21 cellular contexts compared by ENCODE assay signal in the genomic region with DNA sequence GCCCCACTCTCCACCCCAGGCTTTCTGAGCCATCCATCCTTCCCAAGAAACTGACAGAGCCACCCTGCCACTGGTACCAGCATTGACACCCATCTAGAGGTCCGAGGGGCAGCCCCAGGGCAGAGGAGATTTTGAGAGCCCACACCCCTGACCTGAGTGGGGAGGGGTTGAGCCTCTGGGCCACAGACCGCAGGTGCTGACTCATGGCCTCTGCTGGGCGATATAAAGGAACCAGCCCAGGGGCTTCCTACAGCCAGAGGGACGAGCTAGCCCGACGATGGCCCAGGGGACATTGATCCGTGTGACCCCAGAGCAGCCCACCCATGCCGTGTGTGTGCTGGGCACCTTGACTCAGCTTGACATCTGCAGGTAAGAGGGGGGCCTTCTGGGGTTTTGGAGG. TPM values are rescaled to one million over a fixed set of nuclear protein-coding genes. Genes with fewer than 3 reads are reported as not detected.
DNase-seq lines count a peak whose midpoint lies in the region; ATAC-seq, FAIRE-seq and TF ChIP-seq lines count a peak whose summit lies in the region.
"Had no signal": no experiment of that assay in that cellular context is flagged by ENCODE, and none has a peak within 500 bp of the region (broad histone marks: within the 10 kb centered on the region; RNA-seq: fewer than 3 reads in every experiment).

A gene with protein sequence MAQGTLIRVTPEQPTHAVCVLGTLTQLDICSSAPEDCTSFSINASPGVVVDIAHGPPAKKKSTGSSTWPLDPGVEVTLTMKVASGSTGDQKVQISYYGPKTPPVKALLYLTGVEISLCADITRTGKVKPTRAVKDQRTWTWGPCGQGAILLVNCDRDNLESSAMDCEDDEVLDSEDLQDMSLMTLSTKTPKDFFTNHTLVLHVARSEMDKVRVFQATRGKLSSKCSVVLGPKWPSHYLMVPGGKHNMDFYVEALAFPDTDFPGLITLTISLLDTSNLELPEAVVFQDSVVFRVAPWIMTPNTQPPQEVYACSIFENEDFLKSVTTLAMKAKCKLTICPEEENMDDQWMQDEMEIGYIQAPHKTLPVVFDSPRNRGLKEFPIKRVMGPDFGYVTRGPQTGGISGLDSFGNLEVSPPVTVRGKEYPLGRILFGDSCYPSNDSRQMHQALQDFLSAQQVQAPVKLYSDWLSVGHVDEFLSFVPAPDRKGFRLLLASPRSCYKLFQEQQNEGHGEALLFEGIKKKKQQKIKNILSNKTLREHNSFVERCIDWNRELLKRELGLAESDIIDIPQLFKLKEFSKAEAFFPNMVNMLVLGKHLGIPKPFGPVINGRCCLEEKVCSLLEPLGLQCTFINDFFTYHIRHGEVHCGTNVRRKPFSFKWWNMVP (plus strand): TSS at position 252 of the 400 bp plus-strand sequence. CDS start 26 bp downstream, at position 278.

- TF ChIP-seq CTCF in left lung (IDR thresholded peaks at IDR 0.05), result no peak
- no peak for TF ChIP-seq CTCF in upper lobe of right lung (IDR thresholded peaks at IDR 0.05)
- no peak for TF ChIP-seq CTCF in HFFc6 (IDR thresholded peaks at IDR 0.05)
- no peak for TF ChIP-seq CTCF in foreskin fibroblast (IDR thresholded peaks at IDR 0.05; ENCODE audit: low read depth, low read length)

- ATAC-seq in Right ventricle myocardium superior (ENCODE audit: poor library complexity) (no peak), left cardiac atrium (no peak), left lung (peak; percentile 41), upper lobe of right lung (peak; percentile 58)
- ATAC-seq: activated CD8-positive, alpha-beta T cell treated with anti-CD3 and anti-CD28 coated beads, Interleukin-2, amount 10 ng/mL, durations not matched to agents 7 days and 5 days; HCT116; SK-N-SH treated with all-trans-retinoic acid at 6 μM for 48 hours; stimulated activated effector memory CD8-positive, alpha-beta T cell treated with anti-CD3 and anti-CD28 coated beads, Interleukin-12 subunit alpha, Interleukin-12 subunit beta, amount 100 ng/mL, for 72 hours had no signal

- H3K27me3 ChIP-seq in left lung (peaks cover 0 to 60% of the 10 kb centered on the region in 2 donors), upper lobe of right lung (peaks cover 29% of the 10 kb centered on the region)

- H3K4me1 Mint-ChIP-seq in HFFc6 (ENCODE audit: low read depth), result peaks cover 4% of the 10 kb centered on the region; the same call in 1 of the 2 replicates
- H3K4me1 Mint-ChIP-seq: stimulated activated effector memory CD8-positive, alpha-beta T cell treated with anti-CD3 and anti-CD28 coated beads, Interleukin-12 subunit alpha, Interleukin-12 subunit beta, amount 100 ng/mL, for 72 hours had no signal

- H3K4me3 ChIP-seq in left lung (peak within 1 kb of the TSS in 1 of 2 donors; percentile 13), upper lobe of right lung (no peak within 1 kb of the TSS), foreskin fibroblast (ENCODE audit: low read depth in 1 of 2, low read length in 2 of 2) (no peak within 1 kb of the TSS)
- H3K4me3 ChIP-seq: dorsolateral prefrontal cortex, suprapubic skin had no signal

- H3K4me1 ChIP-seq in left lung (peaks cover 0 to 68% of the 10 kb centered on the region in 2 donors), upper lobe of right lung (no peaks in the 10 kb centered on the region)
- H3K4me1 ChIP-seq: parathyroid adenoma had no signal

- DNase-seq in Right ventricle myocardium superior, result peak; percentile 53
- DNase-seq in left cardiac atrium, result no peak
- DNase-seq in OCI-M1 (lab: John Stamatoyannopoulos, UW), result peak; percentile 58
- DNase-seq in left lung, result peak; percentile 47 to 89
- no peak for DNase-seq in upper lobe of right lung
- no peak for DNase-seq in HFFc6
- no peak for DNase-seq in foreskin fibroblast
- no peak for DNase-seq in GM12891 (ENCODE audit: insufficient read length, low spot score)
- DNase-seq: activated CD8-positive, alpha-beta T cell treated with anti-CD3 and anti-CD28 coated beads, Interleukin-2, amount 10 ng/mL, durations not matched to agents 7 days and 5 days; activated T-cell treated with anti-CD3 and anti-CD28 coated beads, Interleukin-2, amount 50 U/mL, for 1 hour; CD4-positive, CD25-positive, alpha-beta regulatory T cell; central memory CD4-positive, alpha-beta T cell; dorsolateral prefrontal cortex; NCI-H82 had no signal

- intact Hi-C loops in Right ventricle myocardium superior (cut with DNase I) (no loop called here), left cardiac atrium (cut with DNase I) (no loop called here), left lung (cut with DNase I) (no loop called here), upper lobe of right lung (cut with DNase I) (no loop called here)

- peaks cover 37% of the 10 kb centered on the region for H3K27me3 Mint-ChIP-seq in HFFc6 (ENCODE audit: insufficient read depth)

- peak within 1 kb of the TSS in 1 of 2 donors; percentile 86 for H3K27ac ChIP-seq in left lung
- H3K27ac ChIP-seq in upper lobe of right lung, result no peak within 1 kb of the TSS
- H3K27ac ChIP-seq: dorsolateral prefrontal cortex, parathyroid adenoma, suprapubic skin had no signal

- H3K36me3 ChIP-seq in left lung (no peaks in the 10 kb centered on the region), upper lobe of right lung (no peaks in the 10 kb centered on the region)
- H3K36me3 ChIP-seq: suprapubic skin had no signal

- no peaks in the 10 kb centered on the region for H3K9me3 ChIP-seq in left lung
- no peaks in the 10 kb centered on the region for H3K9me3 ChIP-seq in upper lobe of right lung
- H3K9me3 ChIP-seq: suprapubic skin had no signal

- no peak within 1 kb of the TSS for H3K27ac Mint-ChIP-seq in HFFc6
- H3K27ac Mint-ChIP-seq: activated CD8-positive, alpha-beta T cell treated with anti-CD3 and anti-CD28 coated beads, Interleukin-2, amount 10 ng/mL, durations not matched to agents 7 days and 5 days; CD4-positive, CD25-positive, alpha-beta regulatory T cell; stimulated activated effector memory CD8-positive, alpha-beta T cell treated with anti-CD3 and anti-CD28 coated beads, Interleukin-12 subunit alpha, Interleukin-12 subunit beta, amount 100 ng/mL, for 72 hours had no signal

- no peak for FAIRE-seq in GM12891 (lab: Jason Lieb, UNC)

- H3K9me3 Mint-ChIP-seq in HFFc6, result no peaks in the 10 kb centered on the region

- no peaks in the 10 kb centered on the region for H3K36me3 Mint-ChIP-seq in HFFc6 (ENCODE audit: low read depth)
- H3K36me3 Mint-ChIP-seq: stimulated activated effector memory CD8-positive, alpha-beta T cell treated with anti-CD3 and anti-CD28 coated beads, Interleukin-12 subunit alpha, Interleukin-12 subunit beta, amount 100 ng/mL, for 72 hours had no signal

- H3K4me3 Mint-ChIP-seq in HFFc6, result no peak within 1 kb of the TSS
- H3K4me3 Mint-ChIP-seq: activated CD8-positive, alpha-beta T cell treated with anti-CD3 and anti-CD28 coated beads, Interleukin-2, amount 10 ng/mL, durations not matched to agents 7 days and 5 days; CD4-positive, CD25-positive, alpha-beta regulatory T cell; stimulated activated effector memory CD8-positive, alpha-beta T cell treated with anti-CD3 and anti-CD28 coated beads, Interleukin-12 subunit alpha, Interleukin-12 subunit beta, amount 100 ng/mL, for 72 hours had no signal

- no peak for TF ChIP-seq POLR2A in GM12891 (IDR thresholded peaks at IDR 0.05; ENCODE audit: low read depth, low read length)

TF ChIP-seq in GM12891, 5 proteins besides CTCF, POLR2A, EP300 and RAD21:
- TF ChIP-seq POLR2AphosphoS5 (IDR thresholded peaks at IDR 0.05; ENCODE audit: low read depth, low read length) (no peak), POU2F2 (IDR thresholded peaks at IDR 0.05; ENCODE audit: low read depth, low read length) (no peak), TAF1 (IDR thresholded peaks at IDR 0.05; ENCODE audit: low read depth, low read length) (no peak), PAX5 (IDR thresholded peaks at IDR 0.05; ENCODE audit: insufficient read depth, low read length, severe bottlenecking) (no peak), SPI1 (IDR thresholded peaks at IDR 0.05; ENCODE audit: low read depth, low read length) (no peak)
TF ChIP-seq in GM12891: peak in this region for 0.

RNA-seq across cellular contexts. Expression of the gene that starts here (rescaled TPM):
- total RNA-seq in Right ventricle myocardium superior (0.48 TPM), left cardiac atrium (under 1 TPM; 0.38 to 0.63 TPM), left lung (10 to 100 TPM in 1 of 2 donors, 1 to 10 TPM in 1; 2.8 to 13.8 TPM), upper lobe of right lung (2.3 TPM)
- not detected for total RNA-seq in HFFc6 (2021; fragmentation: NEBNext Ultra II Directional; extraction: Animal tissue kit (Norgen Biotek cat#: 25700))
- not detected for polyA plus RNA-seq in GM12891 (2012; ENCODE audit: low read depth, missing spikeins)
- total RNA-seq: A673, lung microvascular endothelial cell had no signal

Comparison
In these comparisons a context has a peak if more than half of its experiments do, and no peak if none do; other contexts are left out.
1. Peak in DNase-seq in Right ventricle myocardium superior; RNA of the gene not detected or under 1 TPM.
2. ATAC-seq: peak in left lung (single experiment) and upper lobe of right lung (single experiment); none in Right ventricle myocardium superior (single experiment) and left cardiac atrium (0 of 2).
3. DNase-seq: peak in OCI-M1 (single experiment) and left lung (2 of 2); none in left cardiac atrium (single experiment), upper lobe of right lung (single experiment), HFFc6 (single experiment), foreskin fibroblast (0 of 2) and GM12891 (single experiment).